Comparison of ENCODE assay signal across 23 cellular contexts in the genomic region with DNA sequence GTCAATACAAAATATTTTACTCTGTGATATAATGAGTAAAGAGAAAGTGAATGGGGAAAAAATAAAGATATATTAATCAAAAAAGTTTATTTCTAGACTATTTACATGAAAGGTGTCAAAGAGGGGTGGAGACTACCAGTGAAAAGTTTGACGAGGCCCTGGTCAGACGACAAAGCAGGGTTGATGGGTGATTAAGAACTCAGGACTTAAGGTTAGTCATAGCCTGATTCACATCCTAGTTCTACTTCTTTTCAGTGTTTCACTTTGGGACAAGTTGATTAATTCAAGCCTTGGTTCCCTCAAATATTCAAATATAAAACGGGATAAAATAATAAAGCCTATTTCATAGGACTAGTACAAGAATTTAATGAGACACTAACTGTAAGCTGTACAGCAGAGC.
"Had no signal": no experiment of that assay in that cellular context is flagged by ENCODE, and none has a peak within 500 bp of the region (broad histone marks: within the 10 kb centered on the region; RNA-seq: fewer than 3 reads in every experiment).

No MANE protein-coding gene starts in this region.

- H3K9me3 ChIP-seq: body of pancreas had no signal

- H3K4me1 ChIP-seq: body of pancreas had no signal

- ATAC-seq: activated CD8-positive, alpha-beta T cell treated with anti-CD3 and anti-CD28 coated beads for 36 hours; activated T-cell treated with anti-CD3 and anti-CD28 coated beads, Interleukin-2, amount 50 U/mL, for 4 hours; activated T-helper 17 cell treated with anti-CD3 and anti-CD28 coated beads, Interleukin-2, amount 50 U/mL, for 72 hours; body of pancreas; esophagus mucosa; T-helper 17 cell; WTC11 had no signal

- H3K4me3 ChIP-seq: body of pancreas had no signal

- DNase-seq: activated CD4-positive, alpha-beta T cell treated with anti-CD3 and anti-CD28 coated beads for 1 hour; activated CD4-positive, alpha-beta T cell treated with anti-CD3 and anti-CD28 coated beads for 4 hours; activated CD4-positive, alpha-beta T cell treated with anti-CD3 and anti-CD28 coated beads, Interleukin-2, amount 50 U/mL, for 1 hour; activated CD4-positive, alpha-beta T cell treated with anti-CD3 and anti-CD28 coated beads, Interleukin-2, amount 50 U/mL, for 48 hours; activated CD8-positive, alpha-beta memory T cell treated with anti-CD3 and anti-CD28 coated beads for 24 hours; activated CD8-positive, alpha-beta T cell treated with anti-CD3 and anti-CD28 coated beads for 36 hours; activated effector memory CD4-positive, alpha-beta T cell treated with Interleukin-2 at 50 U/mL for 16 hours; activated gamma-delta T cell treated with Interleukin-2 at 50 U/mL for 16 hours; activated naive CD4-positive, alpha-beta T cell treated with anti-CD3 and anti-CD28 coated beads, Interleukin-2, amount 50 U/mL, for 16 hours; activated naive CD4-positive, alpha-beta T cell treated with Interleukin-2 at 50 U/mL for 16 hours; activated T-cell treated with anti-CD3 and anti-CD28 coated beads, Interleukin-2, amount 50 U/mL, for 4 hours; amniotic stem cell; anterior cingulate cortex; body of pancreas; caudate nucleus; effector CD8-positive, alpha-beta T cell; head of caudate nucleus; hippocampal formation; T-helper 17 cell; T1000 had no signal

- H3K27ac ChIP-seq: body of pancreas had no signal

- H3K27me3 ChIP-seq: body of pancreas had no signal
